14 cellular contexts compared by ENCODE assay signal in genomic region chr3:117665311-117665710, GRCh38.
DNase-seq lines count a peak whose midpoint lies in the region; ATAC-seq and TF ChIP-seq lines count a peak whose summit lies in the region.
"Had no signal": no experiment of that assay in that cellular context is flagged by ENCODE, and none has a peak within 500 bp of the region (broad histone marks: within the 10 kb centered on the region; RNA-seq: fewer than 3 reads in every experiment).

No MANE protein-coding gene starts in this region.

- no peak overlapping the region for H3K14ac ChIP-seq in IMR-90 (replicated peaks; ENCODE audit: low read depth, low read length)

- H3K79me1 ChIP-seq in IMR-90 (ENCODE audit: low read depth in 1 of 2, low read length in 2 of 2): no peaks in the 10 kb centered on the region

- no peaks in the 10 kb centered on the region for H3K27me3 ChIP-seq in BE2C
- H3K27me3 ChIP-seq in IMR-90 (ENCODE audit: control insufficient read depth, insufficient read depth, low read length): no peaks in the 10 kb centered on the region
- H3K27me3 ChIP-seq in lower lobe of right lung (ENCODE audit: low read depth): no peaks in the 10 kb centered on the region
- no peaks in the 10 kb centered on the region for H3K27me3 ChIP-seq in CD4-positive, alpha-beta T cell (ENCODE audit: control insufficient read depth, insufficient read depth, low read length)

- dilution Hi-C loops in IMR-90 (cut with HindIII; ENCODE audit: low sequenced_read_pairs, unreplicated experiment): no loop called here

- no peaks in the 10 kb centered on the region for H3K4me1 Mint-ChIP-seq in CD4-positive, alpha-beta T cell (ENCODE audit: low read depth)
- no peaks in the 10 kb centered on the region for H3K4me1 Mint-ChIP-seq in activated naive CD4-positive, alpha-beta T cell treated with anti-CD3 and anti-CD28 coated beads, Interleukin-2, amount 10 ng/mL, durations not matched to agents 7 days and 5 days

- no peak for TF ChIP-seq RAD21 in IMR-90 (IDR thresholded peaks at IDR 0.05; ENCODE audit: low read length)

- TF ChIP-seq CTCF in BE2C (IDR thresholded peaks at IDR 0.05; ENCODE audit: low read depth, low read length) (no peak), IMR-90 (conservative IDR thresholded peaks at IDR 0.05; ENCODE audit: low read depth, low read length) (no peak), lower lobe of right lung (IDR thresholded peaks at IDR 0.05) (no peak)
- no peak for TF ChIP-seq CTCF in CD4-positive, alpha-beta T cell (IDR thresholded peaks at IDR 0.05)

- H3K27me3 Mint-ChIP-seq in CD4-positive, alpha-beta T cell: no peaks in the 10 kb centered on the region
- no peaks in the 10 kb centered on the region for H3K27me3 Mint-ChIP-seq in activated naive CD4-positive, alpha-beta T cell treated with anti-CD3 and anti-CD28 coated beads, Interleukin-2, amount 10 ng/mL, durations not matched to agents 7 days and 5 days
- H3K27me3 Mint-ChIP-seq: stimulated activated naive CD8-positive, alpha-beta T cell treated with anti-CD3 and anti-CD28 coated beads, Interleukin-15, Interleukin-2, amounts not matched to agents 100 ng/mL and 50 ng/mL, for 24 hours had no signal

- H3K36me3 ChIP-seq in BE2C: no peaks in the 10 kb centered on the region
- no peaks in the 10 kb centered on the region for H3K36me3 ChIP-seq in IMR-90 (ENCODE audit: control insufficient read depth, insufficient read depth, low read length)
- H3K36me3 ChIP-seq in lower lobe of right lung: no peaks in the 10 kb centered on the region

- DNase-seq in BE2C (peak; percentile 69), IMR-90 (no peak), NCI-H69 (lab: John Stamatoyannopoulos, UW) (peak; percentile 1), lower lobe of right lung (peak; percentile 53), AG20443 (ENCODE audit: low spot score) (no peak)
- no peak for DNase-seq in CD4-positive, alpha-beta T cell
- no peak for DNase-seq in activated naive CD4-positive, alpha-beta T cell treated with anti-CD3 and anti-CD28 coated beads, Interleukin-2, amount 10 ng/mL, durations not matched to agents 7 days and 5 days
- DNase-seq: activated naive CD4-positive, alpha-beta T cell treated with anti-CD3 and anti-CD28 coated beads, Interleukin-2, amount 50 U/mL, for 16 hours; HFFc6; KBM-7 had no signal

- H3K9ac ChIP-seq in IMR-90 (ENCODE audit: low read depth, low read length): no peak overlapping the region

- peaks cover 10% of the 10 kb centered on the region for H3K9me3 Mint-ChIP-seq in CD4-positive, alpha-beta T cell
- H3K9me3 Mint-ChIP-seq in activated naive CD4-positive, alpha-beta T cell treated with anti-CD3 and anti-CD28 coated beads, Interleukin-2, amount 10 ng/mL, durations not matched to agents 7 days and 5 days: no peaks in the 10 kb centered on the region
- H3K9me3 Mint-ChIP-seq: HFFc6; T-helper 1 cell treated with Interleukin-12 subunit alpha and Interleukin-12 subunit beta and Interleukin-4 antibody, amounts not matched to agents 30 μg/mL and 1 μg/mL, for 36 hours had no signal

- H2BK20ac ChIP-seq in IMR-90 (ENCODE audit: low read depth, low read length): no peak overlapping the region

- no peak overlapping the region for H2AFZ ChIP-seq in IMR-90 (replicated peaks; ENCODE audit: low read length, poor library complexity)

- ATAC-seq in IMR-90 (ENCODE audit: low read depth): no peak
- no peak for ATAC-seq in lower lobe of right lung
- ATAC-seq in GM18511 (IDR thresholded peaks at IDR 0.05; ENCODE audit: unreplicated experiment): no peak
- no peak for ATAC-seq in CD4-positive, alpha-beta T cell (ENCODE audit: poor library complexity)
- ATAC-seq: GM12878 had no signal

- H2AK9ac ChIP-seq in IMR-90 (replicated peaks; ENCODE audit: low read depth, low read length, poor library complexity): no peak overlapping the region

- no peak overlapping the region for H4K8ac ChIP-seq in IMR-90 (ENCODE audit: low read depth in 2 of 2, low read length in 2 of 2)

- in situ Hi-C loops in IMR-90 (cut with MboI; ENCODE audit: low sequenced_read_pairs): no loop called here

- H3K4me3 Mint-ChIP-seq in CD4-positive, alpha-beta T cell: no peak overlapping the region
- H3K4me3 Mint-ChIP-seq in activated naive CD4-positive, alpha-beta T cell treated with anti-CD3 and anti-CD28 coated beads, Interleukin-2, amount 10 ng/mL, durations not matched to agents 7 days and 5 days: no peak overlapping the region
- H3K4me3 Mint-ChIP-seq: HFFc6; stimulated activated naive CD8-positive, alpha-beta T cell treated with anti-CD3 and anti-CD28 coated beads, Interleukin-15, Interleukin-2, amounts not matched to agents 100 ng/mL and 50 ng/mL, for 24 hours; T-helper 1 cell treated with Interleukin-12 subunit alpha and Interleukin-12 subunit beta and Interleukin-4 antibody, amounts not matched to agents 30 μg/mL and 1 μg/mL, for 36 hours had no signal

- H3K9me3 ChIP-seq in BE2C: no peaks in the 10 kb centered on the region
- H3K9me3 ChIP-seq in IMR-90 (ENCODE audit: control insufficient read depth, insufficient read depth, low read length): no peaks in the 10 kb centered on the region
- no peaks in the 10 kb centered on the region for H3K9me3 ChIP-seq in lower lobe of right lung
- no peaks in the 10 kb centered on the region for H3K9me3 ChIP-seq in CD4-positive, alpha-beta T cell (ENCODE audit: control insufficient read depth, low read length)

- POLR2A ChIA-PET in IMR-90 (lab: Charles Lee; ENCODE audit: unreplicated experiment): no interaction called here
- POLR2A ChIA-PET in CD4-positive, alpha-beta T cell (lab: Charles Lee): no interaction called here

- intact Hi-C loops in IMR-90 (cut with micrococcal nuclease): no loop called here
- intact Hi-C loops in lower lobe of right lung (cut with DNase I): no loop called here
- intact Hi-C loops in CD4-positive, alpha-beta T cell (cut with DNase I, micrococcal nuclease): no loop called here

- no peak overlapping the region for H3K23ac ChIP-seq in IMR-90 (ENCODE audit: low read depth, low read length)

- no peak overlapping the region for H2BK5ac ChIP-seq in IMR-90 (ENCODE audit: low read depth, low read length, poor library complexity, severe bottlenecking)

- no peak overlapping the region for H4K91ac ChIP-seq in IMR-90 (ENCODE audit: insufficient read depth, low read depth, low read length)

- H3K4me3 ChIP-seq in BE2C (ENCODE audit: low read depth, low read length) (no peak overlapping the region), IMR-90 (ENCODE audit: insufficient read depth, low read depth, low read length) (no peak overlapping the region), lower lobe of right lung (no peak overlapping the region)
- H3K4me3 ChIP-seq: GM12878 had no signal

- peaks cover 17% of the 10 kb centered on the region for H3K4me1 ChIP-seq in BE2C
- H3K4me1 ChIP-seq in IMR-90 (ENCODE audit: control insufficient read depth, insufficient read depth, low read length): peaks cover 18% of the 10 kb centered on the region
- H3K4me1 ChIP-seq in lower lobe of right lung: no peaks in the 10 kb centered on the region

- H3K18ac ChIP-seq in IMR-90 (ENCODE audit: low read depth, low read length): no peak overlapping the region

- no peak overlapping the region for H3K56ac ChIP-seq in IMR-90 (ENCODE audit: extremely low read depth, insufficient read depth, low read length)

- no peaks in the 10 kb centered on the region for H3K36me3 Mint-ChIP-seq in CD4-positive, alpha-beta T cell (ENCODE audit: low read depth)
- H3K36me3 Mint-ChIP-seq in activated naive CD4-positive, alpha-beta T cell treated with anti-CD3 and anti-CD28 coated beads, Interleukin-2, amount 10 ng/mL, durations not matched to agents 7 days and 5 days: no peaks in the 10 kb centered on the region

- BruUV-seq in IMR-90 (replicated peaks; lab: Mats Ljungman, UMichigan): no TSS peak

- H3K4me2 ChIP-seq in IMR-90 (ENCODE audit: low read depth, low read length): no peak overlapping the region

- H3K27ac ChIP-seq in IMR-90 (ENCODE audit: insufficient read depth, low read length): no peak overlapping the region
- H3K27ac ChIP-seq in lower lobe of right lung: no peak overlapping the region
- no peak overlapping the region for H3K27ac ChIP-seq in CD4-positive, alpha-beta T cell (ENCODE audit: low read depth, low read length)

- H3K9me1 ChIP-seq in IMR-90 (ENCODE audit: insufficient read depth, low read length): peaks cover 3% of the 10 kb centered on the region

- TF ChIP-seq POLR2A in IMR-90 (IDR thresholded peaks at IDR 0.05; ENCODE audit: low read depth, low read length): no peak

- CTCF ChIA-PET in IMR-90 (lab: Yijun Ruan, JAX): interaction anchor here (1.4 kb wide), 1 partner anchor 9 kb away, joined by 3 read pairs; no protein-coding TSS in a partner anchor
- CTCF ChIA-PET in CD4-positive, alpha-beta T cell (lab: Charles Lee): no interaction called here
- CTCF ChIA-PET in activated naive CD4-positive, alpha-beta T cell treated with anti-CD3 and anti-CD28 coated beads, Interleukin-2, amount 10 ng/mL, durations not matched to agents 7 days and 5 days (lab: Charles Lee): no interaction called here

- no peaks in the 10 kb centered on the region for H4K20me1 ChIP-seq in IMR-90 (ENCODE audit: insufficient read depth, low read length)

- no peak overlapping the region for H2BK120ac ChIP-seq in IMR-90 (ENCODE audit: low read depth, low read length)

- no CpG with 5 or more reads among the region's 4 CpGs for WGBS in IMR-90 (ENCODE audit: extremely low coverage in 2 of 2, insufficient read length in 1 of 2), 2 experiments

- H4K5ac ChIP-seq in IMR-90 (ENCODE audit: low read depth, low read length): no peak overlapping the region

- H2AK5ac ChIP-seq in IMR-90 (ENCODE audit: low read depth, low read length): peak overlapping the region; percentile 28; the same call in 1 of the 2 replicates

- H3K4ac ChIP-seq in IMR-90 (ENCODE audit: low read depth, low read length): no peak overlapping the region

- H3K27ac Mint-ChIP-seq in CD4-positive, alpha-beta T cell: no peak overlapping the region
- H3K27ac Mint-ChIP-seq in activated naive CD4-positive, alpha-beta T cell treated with anti-CD3 and anti-CD28 coated beads, Interleukin-2, amount 10 ng/mL, durations not matched to agents 7 days and 5 days: no peak overlapping the region
- H3K27ac Mint-ChIP-seq: HFFc6; stimulated activated naive CD8-positive, alpha-beta T cell treated with anti-CD3 and anti-CD28 coated beads, Interleukin-15, Interleukin-2, amounts not matched to agents 100 ng/mL and 50 ng/mL, for 24 hours; T-helper 1 cell treated with Interleukin-12 subunit alpha and Interleukin-12 subunit beta and Interleukin-4 antibody, amounts not matched to agents 30 μg/mL and 1 μg/mL, for 36 hours had no signal

- H2BK15ac ChIP-seq in IMR-90 (ENCODE audit: low read depth, low read length): no peak overlapping the region

TF ChIP-seq in IMR-90, 13 proteins besides CTCF, POLR2A, EP300 and RAD21:
- TF ChIP-seq CHD1 (IDR thresholded peaks at IDR 0.05; ENCODE audit: low read depth, low read length): no peak
- no peak for TF ChIP-seq MAZ (IDR thresholded peaks at IDR 0.05; ENCODE audit: borderline replicate concordance, low read depth, low read length)
- no peak for TF ChIP-seq MXI1 (IDR thresholded peaks at IDR 0.05; ENCODE audit: borderline replicate concordance, low read depth, low read length)
TF ChIP-seq in IMR-90: peak in this region for 0.

Comparison
In these comparisons a context has a peak if more than half of its experiments do, and no peak if none do; other contexts are left out.
1. DNase-seq: peak in BE2C (single experiment), NCI-H69 (single experiment) and lower lobe of right lung (single experiment); none in IMR-90 (single experiment), CD4-positive, alpha-beta T cell (0 of 10), activated naive CD4-positive, alpha-beta T cell treated with anti-CD3 and anti-CD28 coated beads, Interleukin-2, amount 10 ng/mL, durations not matched to agents 7 days and 5 days (single experiment) and AG20443 (single experiment).